In genomic region chr12:85759217-85759616, GRCh38 we compare ENCODE assay signal across 8 cellular contexts.
"Had no signal": no experiment of that assay in that cellular context is flagged by ENCODE, and none has a peak within 500 bp of the region (broad histone marks: within the 10 kb centered on the region; RNA-seq: fewer than 3 reads in every experiment).

No MANE protein-coding gene starts in this region.

- H3K9ac ChIP-seq: GM23248 had no signal

- DNase-seq: GM23248, GOT3, H7, HCEC 1CT, IMR-90, KG1 had no signal

- H3K27ac ChIP-seq: GM23248, HL-60 had no signal

- H3K4me3 ChIP-seq: GM23248, K562 had no signal

- ATAC-seq: K562 had no signal

- H2AFZ ChIP-seq: GM23248 had no signal
